14 cellular contexts compared by ENCODE assay signal in the genomic region with DNA sequence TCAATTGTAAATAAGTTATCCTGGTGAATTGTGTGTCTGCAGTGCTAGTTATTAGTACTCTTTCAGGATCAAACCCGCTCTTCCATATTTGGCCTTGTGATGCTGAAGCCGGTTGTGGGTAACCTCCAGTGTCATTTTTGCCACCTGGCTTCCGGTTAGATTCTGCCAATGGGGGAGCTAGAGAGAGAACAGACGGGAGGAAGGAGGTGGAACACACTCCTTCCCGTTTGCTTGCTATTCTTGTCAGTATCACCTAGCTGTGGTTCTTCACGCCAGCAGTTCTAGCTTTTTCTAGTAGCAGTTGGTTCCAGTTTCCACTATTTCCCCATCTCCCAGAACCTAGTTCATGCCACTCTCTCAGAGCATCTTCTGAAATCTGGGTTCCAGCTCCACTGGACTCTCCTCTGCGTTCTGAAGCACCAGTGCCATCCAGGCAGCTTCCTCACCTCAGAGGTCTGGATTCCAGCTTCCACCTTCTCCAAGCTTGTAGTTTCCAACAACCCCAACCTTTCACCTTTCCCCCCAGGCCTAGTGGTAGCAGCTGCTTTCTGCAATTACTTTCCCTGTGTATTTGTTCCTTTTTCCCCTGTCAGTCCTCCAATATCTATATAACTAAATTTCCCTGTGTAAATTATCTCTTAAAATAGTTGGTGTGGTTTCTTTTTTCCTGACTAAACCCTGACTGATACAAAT. TPM values are rescaled to one million over a fixed set of nuclear protein-coding genes. Genes with fewer than 3 reads are reported as not detected.
A peak's percentile ranks its signal among the peaks of the same experiment; 100 is the strongest.
DNase-seq lines count a peak whose midpoint lies in the region; ATAC-seq and TF ChIP-seq lines count a peak whose summit lies in the region.
"Had no signal": no experiment of that assay in that cellular context is flagged by ENCODE, and none has a peak within 500 bp of the region (broad histone marks: within the 10 kb centered on the region; RNA-seq: fewer than 3 reads in every experiment).

No MANE protein-coding gene starts in this region.

- peaks cover 3% of the 10 kb centered on the region for H3K9me3 Mint-ChIP-seq in activated CD4-positive, alpha-beta T cell treated with anti-CD3 and anti-CD28 coated beads, Interleukin-2, amount 10 ng/mL, durations not matched to agents 7 days and 5 days
- H3K9me3 Mint-ChIP-seq in activated CD4-positive, alpha-beta T cell treated with anti-CD3 and anti-CD28 coated beads, Interleukin-2, amount 10 ng/mL, durations not matched to agents 24 days and 14 days: no peaks in the 10 kb centered on the region
- H3K9me3 Mint-ChIP-seq in T-helper 1 cell treated with Interleukin-12 subunit alpha and Interleukin-12 subunit beta and Interleukin-4 antibody, amounts not matched to agents 30 μg/mL and 1 μg/mL, for 36 hours: no peaks in the 10 kb centered on the region
- no peaks in the 10 kb centered on the region for H3K9me3 Mint-ChIP-seq in memory B cell
- H3K9me3 Mint-ChIP-seq: naive B cell had no signal

- no peak overlapping the region for H3K4me3 ChIP-seq in mucosa of descending colon
- H3K4me3 ChIP-seq: colonic mucosa, psoas muscle had no signal

- CTCF ChIA-PET in activated CD4-positive, alpha-beta T cell treated with anti-CD3 and anti-CD28 coated beads, Interleukin-2, amount 10 ng/mL, durations not matched to agents 7 days and 5 days (lab: Charles Lee): interaction anchor here (1.2 kb wide), 2 partner anchors 9 to 173 kb away, joined by 3 to 4 read pairs; no protein-coding TSS in a partner anchor

- peaks cover 7% of the 10 kb centered on the region for H3K27me3 Mint-ChIP-seq in activated CD4-positive, alpha-beta T cell treated with anti-CD3 and anti-CD28 coated beads, Interleukin-2, amount 10 ng/mL, durations not matched to agents 7 days and 5 days
- peaks cover 2% of the 10 kb centered on the region for H3K27me3 Mint-ChIP-seq in activated CD4-positive, alpha-beta T cell treated with anti-CD3 and anti-CD28 coated beads, Interleukin-2, amount 10 ng/mL, durations not matched to agents 24 days and 14 days
- no peaks in the 10 kb centered on the region for H3K27me3 Mint-ChIP-seq in T-helper 1 cell treated with Interleukin-12 subunit alpha and Interleukin-12 subunit beta and Interleukin-4 antibody, amounts not matched to agents 30 μg/mL and 1 μg/mL, for 36 hours (ENCODE audit: low read depth)
- no peaks in the 10 kb centered on the region for H3K27me3 Mint-ChIP-seq in memory B cell

- TF ChIP-seq CTCF in mucosa of descending colon (IDR thresholded peaks at IDR 0.05): no peak

- H3K36me3 ChIP-seq in mucosa of descending colon (ENCODE audit: low read depth): no peaks in the 10 kb centered on the region
- H3K36me3 ChIP-seq: colonic mucosa, WERI-Rb-1 had no signal

- ATAC-seq in GM21447 (IDR thresholded peaks at IDR 0.05; ENCODE audit: unreplicated experiment): peak; percentile 47
- peak; percentile 34 for ATAC-seq in memory B cell (ENCODE audit: low read depth)
- ATAC-seq in sciatic nerve: no peak
- ATAC-seq in mucosa of descending colon: no peak
- ATAC-seq: left ventricle myocardium superior, psoas muscle had no signal

- DNase-seq in activated CD4-positive, alpha-beta T cell treated with anti-CD3 and anti-CD28 coated beads, Interleukin-2, amount 10 ng/mL, durations not matched to agents 7 days and 5 days: no peak
- DNase-seq in activated CD4-positive, alpha-beta T cell treated with anti-CD3 and anti-CD28 coated beads, Interleukin-2, amount 10 ng/mL, durations not matched to agents 24 days and 14 days: no peak
- DNase-seq in memory B cell (ENCODE audit: low spot score in 2 of 2) (no peak), cerebellum (ENCODE audit: low spot score) (no peak), sciatic nerve (ENCODE audit: low spot score) (no peak), mucosa of descending colon (no peak)
- DNase-seq: activated naive CD4-positive, alpha-beta T cell treated with Interleukin-2 at 50 U/mL for 16 hours; colonic mucosa; left ventricle myocardium superior; naive B cell; psoas muscle; WERI-Rb-1 had no signal

- H3K4me1 Mint-ChIP-seq in activated CD4-positive, alpha-beta T cell treated with anti-CD3 and anti-CD28 coated beads, Interleukin-2, amount 10 ng/mL, durations not matched to agents 7 days and 5 days: peaks cover 33% of the 10 kb centered on the region
- peaks cover 36% of the 10 kb centered on the region for H3K4me1 Mint-ChIP-seq in activated CD4-positive, alpha-beta T cell treated with anti-CD3 and anti-CD28 coated beads, Interleukin-2, amount 10 ng/mL, durations not matched to agents 24 days and 14 days
- peaks cover 24% of the 10 kb centered on the region for H3K4me1 Mint-ChIP-seq in T-helper 1 cell treated with Interleukin-12 subunit alpha and Interleukin-12 subunit beta and Interleukin-4 antibody, amounts not matched to agents 30 μg/mL and 1 μg/mL, for 36 hours (ENCODE audit: low read depth)
- peaks cover 4% of the 10 kb centered on the region for H3K4me1 Mint-ChIP-seq in memory B cell
- H3K4me1 Mint-ChIP-seq: naive B cell had no signal

- H3K4me1 ChIP-seq in mucosa of descending colon (ENCODE audit: low read depth): no peaks in the 10 kb centered on the region
- H3K4me1 ChIP-seq: colonic mucosa had no signal

- no peak overlapping the region for H3K4me3 Mint-ChIP-seq in activated CD4-positive, alpha-beta T cell treated with anti-CD3 and anti-CD28 coated beads, Interleukin-2, amount 10 ng/mL, durations not matched to agents 7 days and 5 days
- no peak overlapping the region for H3K4me3 Mint-ChIP-seq in activated CD4-positive, alpha-beta T cell treated with anti-CD3 and anti-CD28 coated beads, Interleukin-2, amount 10 ng/mL, durations not matched to agents 24 days and 14 days
- H3K4me3 Mint-ChIP-seq in T-helper 1 cell treated with Interleukin-12 subunit alpha and Interleukin-12 subunit beta and Interleukin-4 antibody, amounts not matched to agents 30 μg/mL and 1 μg/mL, for 36 hours: no peak overlapping the region
- H3K4me3 Mint-ChIP-seq in memory B cell: no peak overlapping the region
- H3K4me3 Mint-ChIP-seq: naive B cell had no signal

- H3K27ac Mint-ChIP-seq in activated CD4-positive, alpha-beta T cell treated with anti-CD3 and anti-CD28 coated beads, Interleukin-2, amount 10 ng/mL, durations not matched to agents 7 days and 5 days: peak overlapping the region; percentile 31
- no peak overlapping the region for H3K27ac Mint-ChIP-seq in activated CD4-positive, alpha-beta T cell treated with anti-CD3 and anti-CD28 coated beads, Interleukin-2, amount 10 ng/mL, durations not matched to agents 24 days and 14 days
- H3K27ac Mint-ChIP-seq in T-helper 1 cell treated with Interleukin-12 subunit alpha and Interleukin-12 subunit beta and Interleukin-4 antibody, amounts not matched to agents 30 μg/mL and 1 μg/mL, for 36 hours: peak overlapping the region; percentile 10
- H3K27ac Mint-ChIP-seq in memory B cell: no peak overlapping the region

- intact Hi-C loops in activated CD4-positive, alpha-beta T cell treated with anti-CD3 and anti-CD28 coated beads, Interleukin-2, amount 10 ng/mL, durations not matched to agents 24 days and 14 days (cut with micrococcal nuclease): no loop called here
- intact Hi-C loops in sciatic nerve (cut with DNase I): no loop called here
- intact Hi-C loops in mucosa of descending colon (cut with DNase I, micrococcal nuclease): no loop called here

- no peaks in the 10 kb centered on the region for H3K9me3 ChIP-seq in mucosa of descending colon
- H3K9me3 ChIP-seq: colonic mucosa, psoas muscle had no signal

- POLR2A ChIA-PET in activated CD4-positive, alpha-beta T cell treated with anti-CD3 and anti-CD28 coated beads, Interleukin-2, amount 10 ng/mL, durations not matched to agents 7 days and 5 days (lab: Charles Lee): no interaction called here

- no peaks in the 10 kb centered on the region for H3K36me3 Mint-ChIP-seq in activated CD4-positive, alpha-beta T cell treated with anti-CD3 and anti-CD28 coated beads, Interleukin-2, amount 10 ng/mL, durations not matched to agents 7 days and 5 days (ENCODE audit: low read depth)
- H3K36me3 Mint-ChIP-seq in activated CD4-positive, alpha-beta T cell treated with anti-CD3 and anti-CD28 coated beads, Interleukin-2, amount 10 ng/mL, durations not matched to agents 24 days and 14 days (ENCODE audit: low read depth): no peaks in the 10 kb centered on the region
- no peaks in the 10 kb centered on the region for H3K36me3 Mint-ChIP-seq in T-helper 1 cell treated with Interleukin-12 subunit alpha and Interleukin-12 subunit beta and Interleukin-4 antibody, amounts not matched to agents 30 μg/mL and 1 μg/mL, for 36 hours (ENCODE audit: low read depth)
- H3K36me3 Mint-ChIP-seq in memory B cell: no peaks in the 10 kb centered on the region
- H3K36me3 Mint-ChIP-seq: naive B cell had no signal

RNA-seq across cellular contexts. Expression of a gene that starts 46.9 kb away (rescaled TPM):
- total RNA-seq in activated CD4-positive, alpha-beta T cell treated with anti-CD3 and anti-CD28 coated beads, Interleukin-2, amount 10 ng/mL, durations not matched to agents 7 days and 5 days: 10 to 100 TPM; 53.6 to 61.7 TPM
- total RNA-seq in activated CD4-positive, alpha-beta T cell treated with anti-CD3 and anti-CD28 coated beads, Interleukin-2, amount 10 ng/mL, durations not matched to agents 24 days and 14 days: 71.3 and 71.9 TPM in 2 replicates
- total RNA-seq in cerebellum: 54.4 TPM
- 39.1 TPM for total RNA-seq in sciatic nerve
- 100 to 1,000 TPM; 112 to 177 (median 147) TPM for total RNA-seq in mucosa of descending colon

Comparison
In these comparisons a context has a peak if more than half of its experiments do, and no peak if none do; other contexts are left out.
1. H3K27ac Mint-ChIP-seq: peak in activated CD4-positive, alpha-beta T cell treated with anti-CD3 and anti-CD28 coated beads, Interleukin-2, amount 10 ng/mL, durations not matched to agents 7 days and 5 days (single experiment) and T-helper 1 cell treated with Interleukin-12 subunit alpha and Interleukin-12 subunit beta and Interleukin-4 antibody, amounts not matched to agents 30 μg/mL and 1 μg/mL, for 36 hours (single experiment); none in activated CD4-positive, alpha-beta T cell treated with anti-CD3 and anti-CD28 coated beads, Interleukin-2, amount 10 ng/mL, durations not matched to agents 24 days and 14 days (single experiment) and memory B cell (single experiment).
2. ATAC-seq: peak in GM21447 (single experiment) and memory B cell (single experiment); none in sciatic nerve (single experiment) and mucosa of descending colon (single experiment).